ENCODE assay signal across 1 cellular context in the genomic region with DNA sequence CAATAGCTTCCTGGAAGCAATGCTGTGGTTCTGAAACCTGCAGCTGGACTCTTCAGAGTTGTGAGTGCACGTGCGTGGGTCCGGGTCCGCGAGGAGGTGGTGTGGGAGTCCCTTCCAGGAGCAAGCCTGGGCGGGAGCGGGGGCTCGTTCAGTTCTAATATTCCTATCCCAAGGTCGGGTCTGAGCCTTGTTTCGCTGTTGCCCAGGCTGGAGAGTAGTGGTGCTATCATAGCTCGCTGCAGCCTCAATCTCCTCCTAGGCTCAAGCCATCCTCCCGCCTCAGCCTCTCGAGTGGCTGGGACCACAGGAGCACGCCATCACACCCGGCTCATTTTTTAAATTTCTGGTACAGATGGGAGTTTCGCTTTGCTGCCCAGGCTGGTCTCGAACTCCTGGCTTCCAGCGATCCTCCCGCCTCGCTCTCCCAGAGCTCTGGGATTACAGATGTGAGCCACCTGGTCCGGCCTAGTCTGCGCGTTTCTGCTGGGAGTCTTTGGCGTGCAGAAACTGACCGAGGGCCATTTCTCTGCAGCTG.
TF ChIP-seq lines count a peak whose summit lies in the region.

No MANE protein-coding gene starts in this region.

TF ChIP-seq in HepG2, 621 proteins besides CTCF, POLR2A, EP300 and RAD21 (continued from another document):
- TF ChIP-seq HMGXB4 (CRISPR knock-in tag; IDR thresholded peaks at IDR 0.05; ENCODE audit: borderline replicate concordance in 1 of 2, low read depth in 1 of 2), result 0 out of 4 replicates have a peak, but pooled peaks of 1 of the 2 experiments have one; percentile 10
- 0 out of 2 replicates have a peak, but pooled peaks have one; percentile 13 for TF ChIP-seq TMF1 (CRISPR knock-in tag; IDR thresholded peaks at IDR 0.05; ENCODE audit: low read depth)
- TF ChIP-seq CCDC6 (CRISPR knock-in tag; IDR thresholded peaks at IDR 0.05), result 0 out of 2 replicates have a peak, but pooled peaks have one; percentile 6
- TF ChIP-seq TOPORS (CRISPR knock-in tag; IDR thresholded peaks at IDR 0.05), result 0 out of 2 replicates have a peak, but pooled peaks have one; percentile 21
- 0 out of 2 replicates have a peak, but pooled peaks have one; percentile 35 for TF ChIP-seq ZNF235 (CRISPR knock-in tag; IDR thresholded peaks at IDR 0.05; ENCODE audit: borderline replicate concordance)
- 0 out of 2 replicates have a peak, but pooled peaks have one; percentile 17 for TF ChIP-seq KAT7 (CRISPR knock-in tag; IDR thresholded peaks at IDR 0.05; ENCODE audit: borderline replicate concordance)
- TF ChIP-seq MEIS2 (CRISPR knock-in tag; IDR thresholded peaks at IDR 0.05), result peak; percentile 30; the same call in 1 of the 2 replicates
- TF ChIP-seq ASH2L (IDR thresholded peaks at IDR 0.05; ENCODE audit: insufficient read length, low read depth, low read length), result no peak
- TF ChIP-seq SMARCC2 (IDR thresholded peaks at IDR 0.05), result no peak
- TF ChIP-seq SMC3 (IDR thresholded peaks at IDR 0.05; ENCODE audit: low read length), result no peak
- TF ChIP-seq, protein P1, sequence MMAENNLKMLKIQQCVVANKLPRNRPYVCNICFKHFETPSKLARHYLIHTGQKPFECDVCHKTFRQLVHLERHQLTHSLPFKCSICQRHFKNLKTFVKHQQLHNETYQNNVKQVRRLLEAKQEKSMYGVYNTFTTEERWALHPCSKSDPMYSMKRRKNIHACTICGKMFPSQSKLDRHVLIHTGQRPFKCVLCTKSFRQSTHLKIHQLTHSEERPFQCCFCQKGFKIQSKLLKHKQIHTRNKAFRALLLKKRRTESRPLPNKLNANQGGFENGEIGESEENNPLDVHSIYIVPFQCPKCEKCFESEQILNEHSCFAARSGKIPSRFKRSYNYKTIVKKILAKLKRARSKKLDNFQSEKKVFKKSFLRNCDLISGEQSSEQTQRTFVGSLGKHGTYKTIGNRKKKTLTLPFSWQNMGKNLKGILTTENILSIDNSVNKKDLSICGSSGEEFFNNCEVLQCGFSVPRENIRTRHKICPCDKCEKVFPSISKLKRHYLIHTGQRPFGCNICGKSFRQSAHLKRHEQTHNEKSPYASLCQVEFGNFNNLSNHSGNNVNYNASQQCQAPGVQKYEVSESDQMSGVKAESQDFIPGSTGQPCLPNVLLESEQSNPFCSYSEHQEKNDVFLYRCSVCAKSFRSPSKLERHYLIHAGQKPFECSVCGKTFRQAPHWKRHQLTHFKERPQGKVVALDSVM (CRISPR knock-in tag; IDR thresholded peaks at IDR 0.05), result peak; percentile 53; the same call in 1 of the 2 replicates
- no peak for TF ChIP-seq ZNF713 (CRISPR knock-in tag; IDR thresholded peaks at IDR 0.05)
- no peak for TF ChIP-seq KDM1A (CRISPR knock-in tag; IDR thresholded peaks at IDR 0.05)
- TF ChIP-seq ZNF552 (CRISPR knock-in tag; IDR thresholded peaks at IDR 0.05; ENCODE audit: borderline replicate concordance), result 0 out of 2 replicates have a peak, but pooled peaks have one; percentile 7
